In the genomic region with DNA sequence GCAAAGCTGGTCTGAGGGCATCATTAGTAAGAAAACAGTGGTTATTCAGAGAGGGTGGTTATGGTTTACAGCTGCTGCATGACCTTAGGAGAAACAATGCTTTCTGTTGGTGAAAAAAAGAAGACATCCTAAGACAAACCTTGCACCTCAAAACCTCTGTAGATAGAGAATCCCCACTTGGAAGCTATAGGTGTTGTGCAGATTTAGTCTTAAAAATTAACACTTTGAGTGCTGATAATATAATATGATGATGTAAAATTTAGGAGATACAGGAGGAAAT, we compare ENCODE assay signal across 11 cellular contexts. TPM values are rescaled to one million over a fixed set of nuclear protein-coding genes. Genes with fewer than 3 reads are reported as not detected.
DNase-seq lines count a peak whose midpoint lies in the region; ATAC-seq and TF ChIP-seq lines count a peak whose summit lies in the region.
"Had no signal": no experiment of that assay in that cellular context is flagged by ENCODE, and none has a peak within 500 bp of the region (broad histone marks: within the 10 kb centered on the region; RNA-seq: fewer than 3 reads in every experiment).

No MANE protein-coding gene starts in this region.

- H3K4me3 ChIP-seq in SU-DHL-6 (ENCODE audit: insufficient read depth, low read length, poor library complexity, severe bottlenecking) (peak overlapping the region; percentile 90), hepatocyte (no peak overlapping the region), esophagus squamous epithelium (no peak overlapping the region)

- no peaks in the 10 kb centered on the region for H3K9me3 ChIP-seq in SU-DHL-6 (ENCODE audit: insufficient read depth, low read length)
- no peaks in the 10 kb centered on the region for H3K9me3 ChIP-seq in hepatocyte (ENCODE audit: low read depth)
- no peaks in the 10 kb centered on the region for H3K9me3 ChIP-seq in esophagus squamous epithelium
- H3K9me3 ChIP-seq: suprapubic skin had no signal

- intact Hi-C loops in esophagus squamous epithelium (cut with DNase I) = no loop called here

- peaks cover 67% of the 10 kb centered on the region for H3K79me2 ChIP-seq in SU-DHL-6 (ENCODE audit: insufficient read depth, low read length)
- peaks cover 31% of the 10 kb centered on the region for H3K79me2 ChIP-seq in hepatocyte

- H3K27ac ChIP-seq in SU-DHL-6 (ENCODE audit: low read depth, low read length) (peak overlapping the region; percentile 96), hepatocyte (no peak overlapping the region), esophagus squamous epithelium (peak overlapping the region in 1 of 4 donors; percentile 96)
- H3K27ac ChIP-seq: suprapubic skin had no signal

- H3K27ac Mint-ChIP-seq in stimulated activated naive CD8-positive, alpha-beta T cell treated with anti-CD3 and anti-CD28 coated beads, Interleukin-15, Interleukin-2, amounts not matched to agents 100 ng/mL and 50 ng/mL, for 24 hours = peak overlapping the region; percentile 96

- peak overlapping the region; percentile 98 for H3K4me3 Mint-ChIP-seq in stimulated activated naive CD8-positive, alpha-beta T cell treated with anti-CD3 and anti-CD28 coated beads, Interleukin-15, Interleukin-2, amounts not matched to agents 100 ng/mL and 50 ng/mL, for 24 hours

- H3K27me3 ChIP-seq in SU-DHL-6 (ENCODE audit: low read length) = no peaks in the 10 kb centered on the region
- H3K27me3 ChIP-seq in hepatocyte = no peaks in the 10 kb centered on the region
- H3K27me3 ChIP-seq in esophagus squamous epithelium = no peaks in the 10 kb centered on the region
- H3K27me3 ChIP-seq: suprapubic skin had no signal

- H3K9me2 ChIP-seq in SU-DHL-6 (replicated peaks; ENCODE audit: insufficient read depth, low read length) (no peaks in the 10 kb centered on the region), hepatocyte (replicated peaks; ENCODE audit: insufficient read depth) (no peaks in the 10 kb centered on the region)

- peak overlapping the region; percentile 99 for H3K4me2 ChIP-seq in SU-DHL-6 (ENCODE audit: low read depth, low read length, poor library complexity, severe bottlenecking)
- no peak overlapping the region for H3K4me2 ChIP-seq in hepatocyte

- no peaks in the 10 kb centered on the region for H3K27me3 Mint-ChIP-seq in stimulated activated naive CD8-positive, alpha-beta T cell treated with anti-CD3 and anti-CD28 coated beads, Interleukin-15, Interleukin-2, amounts not matched to agents 100 ng/mL and 50 ng/mL, for 24 hours

- H3K9me3 Mint-ChIP-seq in stimulated activated naive CD8-positive, alpha-beta T cell treated with anti-CD3 and anti-CD28 coated beads, Interleukin-15, Interleukin-2, amounts not matched to agents 100 ng/mL and 50 ng/mL, for 24 hours = no peaks in the 10 kb centered on the region

- H3K9ac ChIP-seq in SU-DHL-6 (ENCODE audit: low read length) = peak overlapping the region; percentile 73

- H3F3A ChIP-seq in SU-DHL-6 (ENCODE audit: insufficient read depth) = peaks cover 32% of the 10 kb centered on the region

- H3K36me3 ChIP-seq in SU-DHL-6 (ENCODE audit: low read length) = peaks cover 18% of the 10 kb centered on the region
- H3K36me3 ChIP-seq in hepatocyte (replicated peaks; ENCODE audit: insufficient read depth, low read depth) = no peaks in the 10 kb centered on the region
- H3K36me3 ChIP-seq in esophagus squamous epithelium = peaks cover 0 to 8% (median 0%) of the 10 kb centered on the region in 3 donors

- H2AFZ ChIP-seq in SU-DHL-6 (ENCODE audit: low read depth, low read length, severe bottlenecking) (peak overlapping the region; percentile 86), hepatocyte (peak overlapping the region; percentile 61)

- ATAC-seq in stimulated activated naive CD8-positive, alpha-beta T cell treated with anti-CD3 and anti-CD28 coated beads, Interleukin-15, Interleukin-2, amounts not matched to agents 100 U/mL and 50 U/mL, for 24 hours = no peak

- no peak for DNase-seq in stimulated activated naive CD8-positive, alpha-beta T cell treated with anti-CD3 and anti-CD28 coated beads, Interleukin-15, Interleukin-2, amounts not matched to agents 100 U/mL and 50 U/mL, for 24 hours
- DNase-seq in hepatocyte (ENCODE audit: low spot score) = no peak
- DNase-seq in NCI-H2196 treated with DMSO at 0.1 percent for 48 hours (lab: John Stamatoyannopoulos, UW; ENCODE audit: unreplicated experiment) = no peak
- no peak for DNase-seq in T1000 (lab: John Stamatoyannopoulos, UW)
- no peak for DNase-seq in esophagus squamous epithelium (lab: John Stamatoyannopoulos, UW)
- DNase-seq in DMS153 (lab: John Stamatoyannopoulos, UW) = no peak
- DNase-seq: cerebellar nuclear complex, NCI-H187 treated with DMSO at 0.1 percent for 48 hours had no signal

- peaks cover 26% of the 10 kb centered on the region for H3K36me3 Mint-ChIP-seq in stimulated activated naive CD8-positive, alpha-beta T cell treated with anti-CD3 and anti-CD28 coated beads, Interleukin-15, Interleukin-2, amounts not matched to agents 100 ng/mL and 50 ng/mL, for 24 hours (ENCODE audit: low read depth)

- H4K20me1 ChIP-seq in SU-DHL-6 (ENCODE audit: low read depth, low read length) = no peaks in the 10 kb centered on the region
- H4K20me1 ChIP-seq in hepatocyte (ENCODE audit: insufficient read depth, poor library complexity, severe bottlenecking) = no peaks in the 10 kb centered on the region

- TF ChIP-seq POLR2A in esophagus squamous epithelium (IDR thresholded peaks at IDR 0.05) = no peak

- H3K4me1 ChIP-seq in hepatocyte (ENCODE audit: insufficient read depth) = peaks cover 8% of the 10 kb centered on the region
- H3K4me1 ChIP-seq in esophagus squamous epithelium = peaks cover 13 to 84% (median 40%) of the 10 kb centered on the region in 3 donors

- no peak for TF ChIP-seq CTCF in SU-DHL-6 (IDR thresholded peaks at IDR 0.05; ENCODE audit: insufficient read depth, low read length, poor library complexity, severe bottlenecking)
- TF ChIP-seq CTCF in hepatocyte (IDR thresholded peaks at IDR 0.05; ENCODE audit: poor library complexity) = no peak
- no peak for TF ChIP-seq CTCF in esophagus squamous epithelium (IDR thresholded peaks at IDR 0.05)

- H3K4me1 Mint-ChIP-seq in stimulated activated naive CD8-positive, alpha-beta T cell treated with anti-CD3 and anti-CD28 coated beads, Interleukin-15, Interleukin-2, amounts not matched to agents 100 ng/mL and 50 ng/mL, for 24 hours (ENCODE audit: low read depth) = peaks cover 83% of the 10 kb centered on the region

RNA-seq across cellular contexts. Expression of a gene that starts 1.4 kb away (rescaled TPM):
- 18.8 and 24.9 TPM in 2 replicates for total RNA-seq in hepatocyte
- 37.0 and 49.2 TPM in 2 replicates for polyA plus RNA-seq in hepatocyte
- 100 to 1,000 TPM in 1 of 4 donors, 10 to 100 TPM in 3; 89.6 to 134 (median 90.1) TPM for total RNA-seq in esophagus squamous epithelium

RNA-seq across cellular contexts. Expression of a gene that starts 1.4 kb away (rescaled TPM):
- 39.9 and 62.5 TPM in 2 replicates for total RNA-seq in hepatocyte
- 41.5 and 45.0 TPM in 2 replicates for polyA plus RNA-seq in hepatocyte
- 10 to 100 TPM; 31.9 to 70.2 (median 45.1) TPM for total RNA-seq in esophagus squamous epithelium

RNA-seq across cellular contexts. Expression of a gene that starts 20.4 kb away (rescaled TPM):
- 4.7 and 5.3 TPM in 2 replicates for total RNA-seq in hepatocyte
- polyA plus RNA-seq in hepatocyte = 1.4 and 3.0 TPM in 2 replicates
- total RNA-seq in esophagus squamous epithelium = 1 to 10 TPM in 3 of 4 donors, under 1 TPM in 1; 0.87 to 3.2 (median 1.8) TPM

RNA-seq across cellular contexts. Expression of a gene that starts 49.8 kb away (rescaled TPM):
- total RNA-seq in hepatocyte = 1.1 and 3.0 TPM in 2 replicates
- 1.5 and 1.6 TPM in 2 replicates for polyA plus RNA-seq in hepatocyte
- total RNA-seq in esophagus squamous epithelium = under 1 TPM; 0.23 to 0.95 (median 0.62) TPM
